In genomic region chr1:84675106-84675505, GRCh38 we compare ENCODE assay signal across 1 cellular context.
TF ChIP-seq lines count a peak whose summit lies in the region.

No MANE protein-coding gene starts in this region.

TF ChIP-seq in WTC11, 78 proteins besides CTCF, POLR2A, EP300 and RAD21 (continued from another document):
- TF ChIP-seq ATF2 (CRISPR knock-in tag; IDR thresholded peaks at IDR 0.05; ENCODE audit: borderline replicate concordance, low read depth) = no peak
- TF ChIP-seq USF2 (CRISPR knock-in tag; IDR thresholded peaks at IDR 0.05) = no peak
- TF ChIP-seq ZNF263 (CRISPR knock-in tag; IDR thresholded peaks at IDR 0.05; ENCODE audit: low read depth) = no peak
- TF ChIP-seq ZNF423 (CRISPR knock-in tag; IDR thresholded peaks at IDR 0.05) = no peak
- TF ChIP-seq HMGA2 (CRISPR knock-in tag; IDR thresholded peaks at IDR 0.05) = no peak
- no peak for TF ChIP-seq ZNF532 (CRISPR knock-in tag; IDR thresholded peaks at IDR 0.05; ENCODE audit: borderline replicate concordance)
